Comparison of ENCODE assay signal across 23 cellular contexts in genomic region chr7:71625534-71625933, GRCh38.
"Had no signal": no experiment of that assay in that cellular context is flagged by ENCODE, and none has a peak within 500 bp of the region (broad histone marks: within the 10 kb centered on the region; RNA-seq: fewer than 3 reads in every experiment).

No MANE protein-coding gene starts in this region.

- DNase-seq: activated CD4-positive, alpha-beta T cell treated with anti-CD3 and anti-CD28 coated beads for 48 hours; activated CD8-positive, alpha-beta T cell treated with anti-CD3 and anti-CD28 coated beads for 36 hours; activated naive CD4-positive, alpha-beta T cell treated with anti-CD3 and anti-CD28 coated beads, Interleukin-2, amount 10 ng/mL, durations not matched to agents 7 days and 5 days; activated naive CD8-positive, alpha-beta T cell treated with anti-CD3 and anti-CD28 coated beads, Interleukin-2, amount 50 U/mL, for 24 hours; activated T-cell treated with anti-CD3 and anti-CD28 coated beads, Interleukin-2, amount 50 U/mL, for 4 hours; aorta; dermis blood vessel endothelial cell; effector memory CD4-positive, alpha-beta T cell; heart left ventricle; left ventricle myocardium inferior; mucosa of descending colon; naive thymus-derived CD4-positive, alpha-beta T cell; stimulated activated CD4-positive, alpha-beta T cell treated with anti-CD3 and anti-CD28 coated beads, Interleukin-4, amount 100 ng/mL, for 4 hours; stimulated activated naive CD4-positive, alpha-beta T cell; uterus had no signal

- H3K4me3 ChIP-seq: breast epithelium, esophagus muscularis mucosa, gastroesophageal sphincter, heart left ventricle, left ventricle myocardium inferior, mucosa of descending colon, uterus had no signal

- H3K4me1 ChIP-seq: breast epithelium, parathyroid adenoma, uterus had no signal

- H3K36me3 ChIP-seq: breast epithelium, esophagus muscularis mucosa, gastroesophageal sphincter, heart left ventricle, left ventricle myocardium inferior, uterus had no signal

- H3K27ac ChIP-seq: breast epithelium, esophagus muscularis mucosa, gastroesophageal sphincter, heart left ventricle, left ventricle myocardium inferior, parathyroid adenoma, uterus had no signal

- H3K9ac ChIP-seq: parathyroid adenoma had no signal

- H3K79me2 ChIP-seq: parathyroid adenoma had no signal

- H3K36me3 Mint-ChIP-seq: activated naive CD4-positive, alpha-beta T cell treated with anti-CD3 and anti-CD28 coated beads, Interleukin-2, amount 10 ng/mL, durations not matched to agents 7 days and 5 days; naive thymus-derived CD4-positive, alpha-beta T cell had no signal

- H3K4me3 Mint-ChIP-seq: activated CD8-positive, alpha-beta T cell treated with anti-CD3 and anti-CD28 coated beads for 36 hours; activated naive CD4-positive, alpha-beta T cell treated with anti-CD3 and anti-CD28 coated beads, Interleukin-2, amount 10 ng/mL, durations not matched to agents 7 days and 5 days; activated naive CD8-positive, alpha-beta T cell treated with anti-CD3 and anti-CD28 coated beads, Interleukin-2, amount 50 U/mL, for 24 hours; activated T-cell treated with anti-CD3 and anti-CD28 coated beads, Interleukin-2, amount 50 U/mL, for 4 hours; naive thymus-derived CD4-positive, alpha-beta T cell; WTC11 had no signal

- FAIRE-seq: endothelial cell of umbilical vein, TTC549 had no signal

- H3K9me3 ChIP-seq: breast epithelium, esophagus muscularis mucosa, gastroesophageal sphincter, heart left ventricle, left ventricle myocardium inferior, uterus had no signal

- H2AFZ ChIP-seq: parathyroid adenoma had no signal

- H3K27me3 Mint-ChIP-seq: activated CD8-positive, alpha-beta T cell treated with anti-CD3 and anti-CD28 coated beads for 36 hours; activated naive CD4-positive, alpha-beta T cell treated with anti-CD3 and anti-CD28 coated beads, Interleukin-2, amount 10 ng/mL, durations not matched to agents 7 days and 5 days; activated naive CD8-positive, alpha-beta T cell treated with anti-CD3 and anti-CD28 coated beads, Interleukin-2, amount 50 U/mL, for 24 hours; naive thymus-derived CD4-positive, alpha-beta T cell had no signal

- ATAC-seq: activated CD8-positive, alpha-beta T cell treated with anti-CD3 and anti-CD28 coated beads for 36 hours; activated naive CD8-positive, alpha-beta T cell treated with anti-CD3 and anti-CD28 coated beads, Interleukin-2, amount 50 U/mL, for 24 hours; activated T-cell treated with anti-CD3 and anti-CD28 coated beads, Interleukin-2, amount 50 U/mL, for 4 hours; gastroesophageal sphincter; heart left ventricle; mucosa of descending colon; naive thymus-derived CD4-positive, alpha-beta T cell; sciatic nerve; WTC11 had no signal

- H3K27me3 ChIP-seq: breast epithelium, esophagus muscularis mucosa, gastroesophageal sphincter, heart left ventricle, uterus had no signal

- H3K27ac Mint-ChIP-seq: activated CD8-positive, alpha-beta T cell treated with anti-CD3 and anti-CD28 coated beads for 36 hours; activated naive CD4-positive, alpha-beta T cell treated with anti-CD3 and anti-CD28 coated beads, Interleukin-2, amount 10 ng/mL, durations not matched to agents 7 days and 5 days; activated naive CD8-positive, alpha-beta T cell treated with anti-CD3 and anti-CD28 coated beads, Interleukin-2, amount 50 U/mL, for 24 hours; naive thymus-derived CD4-positive, alpha-beta T cell; WTC11 had no signal

- H3K4me1 Mint-ChIP-seq: activated naive CD4-positive, alpha-beta T cell treated with anti-CD3 and anti-CD28 coated beads, Interleukin-2, amount 10 ng/mL, durations not matched to agents 7 days and 5 days; activated naive CD8-positive, alpha-beta T cell treated with anti-CD3 and anti-CD28 coated beads, Interleukin-2, amount 50 U/mL, for 24 hours had no signal
